Comparison of ENCODE assay signal across 8 cellular contexts in genomic region chr12:123149088-123149827, GRCh38. TPM values are rescaled to one million over a fixed set of nuclear protein-coding genes. Genes with fewer than 3 reads are reported as not detected.
DNase-seq lines count a peak whose midpoint lies in the region; ATAC-seq and TF ChIP-seq lines count a peak whose summit lies in the region.
"Had no signal": no experiment of that assay in that cellular context is flagged by ENCODE, and none has a peak within 500 bp of the region (broad histone marks: within the 10 kb centered on the region; RNA-seq: fewer than 3 reads in every experiment).

No MANE protein-coding gene starts in this region.

- peak overlapping the region; percentile 71 to 95 (median 78) for H3K4me3 Mint-ChIP-seq in IgD-negative memory B cell

- H3K4me3 ChIP-seq in ascending aorta: peak overlapping the region in 1 of 2 donors; percentile 82

- H3K9me3 Mint-ChIP-seq in IgD-negative memory B cell: no peaks in the 10 kb centered on the region

- ATAC-seq in left lobe of liver (peak; percentile 5), HG03565 (IDR thresholded peaks at IDR 0.05; ENCODE audit: unreplicated experiment) (no peak)

- no peaks in the 10 kb centered on the region for H3K9me3 ChIP-seq in ascending aorta

- H3K27ac ChIP-seq in ascending aorta: peak overlapping the region; percentile 81 to 88
- H3K27ac ChIP-seq in substantia nigra (ENCODE audit: low read depth, low read length, poor library complexity, severe bottlenecking): peak overlapping the region; percentile 23

- H3K4me1 ChIP-seq in ascending aorta: peaks cover 2 to 18% of the 10 kb centered on the region in 2 donors

- H3K4me1 Mint-ChIP-seq in IgD-negative memory B cell: peaks cover 7 to 25% (median 11%) of the 10 kb centered on the region in 3 donors

- H3K27me3 Mint-ChIP-seq in IgD-negative memory B cell: peaks cover 8% of the 10 kb centered on the region

- DNase-seq in ascending aorta (ENCODE audit: low spot score in 2 of 2) (no peak), left lobe of liver (ENCODE audit: low spot score) (peak; percentile 39), substantia nigra (lab: John Stamatoyannopoulos, UW) (peak in 4 of 49 donors; percentile 8 to 36 (median 22)), DMS53 treated with DMSO at 0.1 percent for 48 hours (lab: John Stamatoyannopoulos, UW; ENCODE audit: unreplicated experiment) (no peak), cortex of kidney (lab: John Stamatoyannopoulos, UW) (no peak)
- DNase-seq: NCI-H2029 treated with DMSO at 0.1 percent for 48 hours had no signal

- H3K36me3 ChIP-seq in ascending aorta: no peaks in the 10 kb centered on the region

- intact Hi-C loops in ascending aorta (cut with DNase I): no loop called here

- peaks cover 2% of the 10 kb centered on the region for H3K36me3 Mint-ChIP-seq in IgD-negative memory B cell

- no peaks in the 10 kb centered on the region for H3K27me3 ChIP-seq in ascending aorta

- H3K27ac Mint-ChIP-seq in IgD-negative memory B cell: peak overlapping the region in 2 of 3 donors; percentile 68 to 76

- no peak for TF ChIP-seq CTCF in ascending aorta (IDR thresholded peaks at IDR 0.05)

RNA-seq across cellular contexts. Expression of gene PITPNM2, which starts 1.6 kb away (rescaled TPM):
- 0.95 TPM for polyA plus RNA-seq in IgD-negative memory B cell
- total RNA-seq in ascending aorta (8.4 TPM), left lobe of liver (19.2 TPM)
